Comparison of ENCODE assay signal across 8 cellular contexts in genomic region chr1:27102707-27103468, GRCh38. TPM values are rescaled to one million over a fixed set of nuclear protein-coding genes. Genes with fewer than 3 reads are reported as not detected.
A peak's percentile ranks its signal among the peaks of the same experiment; 100 is the strongest.
DNase-seq lines count a peak whose midpoint lies in the region; ATAC-seq and TF ChIP-seq lines count a peak whose summit lies in the region.

No MANE protein-coding gene starts in this region.

- ATAC-seq in GM19463 (IDR thresholded peaks at IDR 0.05; ENCODE audit: unreplicated experiment) (no peak), HG03469 (IDR thresholded peaks at IDR 0.05; ENCODE audit: unreplicated experiment) (no peak)

- H3K4me3 ChIP-seq in retinal pigment epithelial cell (ENCODE audit: low read length) = no peak overlapping the region

- peak; percentile 70 for DNase-seq in DMS53 (lab: John Stamatoyannopoulos, UW)
- DNase-seq in HUDEP-2 (lab: John Stamatoyannopoulos, UW; ENCODE audit: unreplicated experiment in 76 of 76) = peak in 63 of 76 experiments; percentile 5 to 86 (median 56)
- peak; percentile 41 for DNase-seq in SKM-1 treated with dmso at 0.1 percent for 144 hours (lab: John Stamatoyannopoulos, UW; ENCODE audit: unreplicated experiment)
- peak; percentile 79 for DNase-seq in activated naive CD4-positive, alpha-beta T cell treated with anti-CD3 and anti-CD28 coated beads, Interleukin-2, amount 50 U/mL, for 16 hours
- DNase-seq in cardiac septum (ENCODE audit: low spot score) = peak; percentile 91
- no peak for DNase-seq in retinal pigment epithelial cell (ENCODE audit: low read depth)

- TF ChIP-seq CTCF in retinal pigment epithelial cell (conservative IDR thresholded peaks at IDR 0.05; ENCODE audit: low read depth, low read length) = peak; percentile 92

- intact Hi-C loops in cardiac septum (cut with DNase I) = loop anchor here (1.0 to 5.0 kb wide), 3 partner anchors 96 to 294 kb away; no protein-coding TSS in a partner anchor

RNA-seq across cellular contexts. Expression of gene SLC9A1, which starts 52.0 kb away (rescaled TPM):
- 26.1 TPM for total RNA-seq in cardiac septum
